ENCODE assay signal across 8 cellular contexts in genomic region chr13:110819203-110820014, GRCh38.
DNase-seq lines count a peak whose midpoint lies in the region; ATAC-seq lines count a peak whose summit lies in the region.

No MANE protein-coding gene starts in this region.

- POLR2A ChIA-PET in activated CD8-positive, alpha-beta T cell treated with anti-CD3 and anti-CD28 coated beads, Interleukin-2, amount 10 ng/mL, durations not matched to agents 7 days and 5 days (lab: Charles Lee) = no interaction called here

- H3K9me3 Mint-ChIP-seq in activated CD8-positive, alpha-beta T cell treated with anti-CD3 and anti-CD28 coated beads, Interleukin-2, amount 10 ng/mL, durations not matched to agents 7 days and 5 days (ENCODE audit: insufficient read depth) = no peaks in the 10 kb centered on the region

- H3K4ac ChIP-seq in mesenchymal stem cell (ENCODE audit: low read depth in 1 of 2, low read length in 2 of 2) = no peak overlapping the region

- ATAC-seq in GM18858 (IDR thresholded peaks at IDR 0.05; ENCODE audit: unreplicated experiment) = peak; percentile 80
- ATAC-seq in HG03103 (IDR thresholded peaks at IDR 0.05; ENCODE audit: low read depth, unreplicated experiment) = peak; percentile 88
- ATAC-seq in activated CD8-positive, alpha-beta T cell treated with anti-CD3 and anti-CD28 coated beads, Interleukin-2, amount 10 ng/mL, durations not matched to agents 7 days and 5 days = peak; percentile 89

- H3K14ac ChIP-seq in mesenchymal stem cell (ENCODE audit: low read length in 2 of 2) = no peak overlapping the region

- H3K4me1 ChIP-seq in effector memory CD4-positive, alpha-beta T cell (ENCODE audit: control insufficient read depth, insufficient read depth, low read length, poor library complexity, severe bottlenecking) = peaks cover 5% of the 10 kb centered on the region
- no peaks in the 10 kb centered on the region for H3K4me1 ChIP-seq in mesenchymal stem cell (ENCODE audit: control insufficient read depth, insufficient read depth, low read depth, low read length)

- H2BK15ac ChIP-seq in mesenchymal stem cell (ENCODE audit: low read depth, poor library complexity, severe bottlenecking) = no peak overlapping the region

- H3K4me1 Mint-ChIP-seq in activated CD8-positive, alpha-beta T cell treated with anti-CD3 and anti-CD28 coated beads, Interleukin-2, amount 10 ng/mL, durations not matched to agents 7 days and 5 days (ENCODE audit: low read depth) = peaks cover 12% of the 10 kb centered on the region

- WGBS in mesenchymal stem cell = 37% methylated on average over 15 of the region's 17 CpGs

- no peaks in the 10 kb centered on the region for H3K36me3 Mint-ChIP-seq in activated CD8-positive, alpha-beta T cell treated with anti-CD3 and anti-CD28 coated beads, Interleukin-2, amount 10 ng/mL, durations not matched to agents 7 days and 5 days (ENCODE audit: low read depth)

- no peak overlapping the region for H2BK5ac ChIP-seq in mesenchymal stem cell (ENCODE audit: low read depth, low read length, poor library complexity, severe bottlenecking)

- H2BK120ac ChIP-seq in mesenchymal stem cell (ENCODE audit: low read depth, low read length) = no peak overlapping the region

- H3K4me3 ChIP-seq in effector memory CD4-positive, alpha-beta T cell (ENCODE audit: insufficient read depth, low read depth, low read length, poor library complexity, severe bottlenecking) = no peak overlapping the region
- H3K4me3 ChIP-seq in mesenchymal stem cell (ENCODE audit: insufficient read depth in 1 of 2, low read depth in 1 of 2, low read length in 2 of 2) = peak overlapping the region in 1 of 2 experiments; percentile 54

- H3K9me3 ChIP-seq in effector memory CD4-positive, alpha-beta T cell (ENCODE audit: control insufficient read depth, low read length) = no peaks in the 10 kb centered on the region
- H3K9me3 ChIP-seq in mesenchymal stem cell (ENCODE audit: control insufficient read depth, low read length) = no peaks in the 10 kb centered on the region

- CTCF ChIA-PET in activated CD8-positive, alpha-beta T cell treated with anti-CD3 and anti-CD28 coated beads, Interleukin-2, amount 10 ng/mL, durations not matched to agents 7 days and 5 days (lab: Charles Lee) = interaction anchor here (0.6 to 1.9 kb wide), 13 partner anchors 57 to 376 kb away, joined by 3 to 9 read pairs (median 3); partner anchors contain the start of gene CARS2

- no peak overlapping the region for H3K18ac ChIP-seq in mesenchymal stem cell (ENCODE audit: low read depth in 1 of 2, low read length in 2 of 2)

- H3K9ac ChIP-seq in mesenchymal stem cell (ENCODE audit: low read length) = peak overlapping the region; percentile 63

- DNase-seq in AML-193 (lab: John Stamatoyannopoulos, UW) (peak; percentile 56 to 64), NCI-H526 (lab: John Stamatoyannopoulos, UW) (peak; percentile 76 to 92), mesenchymal stem cell (peak; percentile 66)
- peak; percentile 81 for DNase-seq in activated CD8-positive, alpha-beta T cell treated with anti-CD3 and anti-CD28 coated beads, Interleukin-2, amount 10 ng/mL, durations not matched to agents 7 days and 5 days
- peak; percentile 37 to 64 (median 48) for DNase-seq in effector memory CD4-positive, alpha-beta T cell
- DNase-seq in stimulated activated CD8-positive, alpha-beta memory T cell treated with anti-CD3 and anti-CD28 coated beads, Interleukin-15, amount 100 ng/mL, for 4 hours (ENCODE audit: low read depth in 2 of 2) = peak; percentile 33 to 48

- no peaks in the 10 kb centered on the region for H3K79me1 ChIP-seq in mesenchymal stem cell (replicated peaks; ENCODE audit: low read length, poor library complexity, severe bottlenecking)

- H2BK12ac ChIP-seq in mesenchymal stem cell (ENCODE audit: low read length in 2 of 2) = no peak overlapping the region

- peaks cover 3% of the 10 kb centered on the region for H3K27me3 Mint-ChIP-seq in activated CD8-positive, alpha-beta T cell treated with anti-CD3 and anti-CD28 coated beads, Interleukin-2, amount 10 ng/mL, durations not matched to agents 7 days and 5 days (ENCODE audit: low read depth)

- H3K27ac ChIP-seq in effector memory CD4-positive, alpha-beta T cell (ENCODE audit: insufficient read depth, low read length, poor library complexity, severe bottlenecking) = no peak overlapping the region
- H3K27ac ChIP-seq in mesenchymal stem cell (ENCODE audit: low read length, poor library complexity, severe bottlenecking) = no peak overlapping the region

- H3K23ac ChIP-seq in mesenchymal stem cell (ENCODE audit: low read length in 2 of 2) = no peak overlapping the region

- no peak overlapping the region for H2AK5ac ChIP-seq in mesenchymal stem cell (ENCODE audit: low read length, severe bottlenecking)

- no peaks in the 10 kb centered on the region for H3K36me3 ChIP-seq in effector memory CD4-positive, alpha-beta T cell (ENCODE audit: control insufficient read depth, insufficient read depth, low read length)
- no peaks in the 10 kb centered on the region for H3K36me3 ChIP-seq in mesenchymal stem cell (ENCODE audit: control insufficient read depth in 1 of 2, insufficient read depth in 2 of 2, low read depth in 1 of 2, low read length in 2 of 2)

- H3K27ac Mint-ChIP-seq in activated CD8-positive, alpha-beta T cell treated with anti-CD3 and anti-CD28 coated beads, Interleukin-2, amount 10 ng/mL, durations not matched to agents 7 days and 5 days = no peak overlapping the region

- H3K4me2 ChIP-seq in mesenchymal stem cell (ENCODE audit: low read length, poor library complexity, severe bottlenecking) = no peak overlapping the region

- H4K8ac ChIP-seq in mesenchymal stem cell (ENCODE audit: low read length) = no peak overlapping the region

- H2AFZ ChIP-seq in mesenchymal stem cell (ENCODE audit: low read depth, low read length) = no peak overlapping the region

- H4K91ac ChIP-seq in mesenchymal stem cell (ENCODE audit: low read length) = no peak overlapping the region

- H3K27me3 ChIP-seq in effector memory CD4-positive, alpha-beta T cell (replicated peaks; ENCODE audit: control insufficient read depth, insufficient read depth, low read length, poor library complexity, severe bottlenecking) = no peaks in the 10 kb centered on the region
- no peaks in the 10 kb centered on the region for H3K27me3 ChIP-seq in mesenchymal stem cell (ENCODE audit: control insufficient read depth in 1 of 2, insufficient read depth in 1 of 2, low read length in 2 of 2)

- H3K4me3 Mint-ChIP-seq in activated CD8-positive, alpha-beta T cell treated with anti-CD3 and anti-CD28 coated beads, Interleukin-2, amount 10 ng/mL, durations not matched to agents 7 days and 5 days = no peak overlapping the region
